ENCODE assay signal across 17 cellular contexts in the genomic region with DNA sequence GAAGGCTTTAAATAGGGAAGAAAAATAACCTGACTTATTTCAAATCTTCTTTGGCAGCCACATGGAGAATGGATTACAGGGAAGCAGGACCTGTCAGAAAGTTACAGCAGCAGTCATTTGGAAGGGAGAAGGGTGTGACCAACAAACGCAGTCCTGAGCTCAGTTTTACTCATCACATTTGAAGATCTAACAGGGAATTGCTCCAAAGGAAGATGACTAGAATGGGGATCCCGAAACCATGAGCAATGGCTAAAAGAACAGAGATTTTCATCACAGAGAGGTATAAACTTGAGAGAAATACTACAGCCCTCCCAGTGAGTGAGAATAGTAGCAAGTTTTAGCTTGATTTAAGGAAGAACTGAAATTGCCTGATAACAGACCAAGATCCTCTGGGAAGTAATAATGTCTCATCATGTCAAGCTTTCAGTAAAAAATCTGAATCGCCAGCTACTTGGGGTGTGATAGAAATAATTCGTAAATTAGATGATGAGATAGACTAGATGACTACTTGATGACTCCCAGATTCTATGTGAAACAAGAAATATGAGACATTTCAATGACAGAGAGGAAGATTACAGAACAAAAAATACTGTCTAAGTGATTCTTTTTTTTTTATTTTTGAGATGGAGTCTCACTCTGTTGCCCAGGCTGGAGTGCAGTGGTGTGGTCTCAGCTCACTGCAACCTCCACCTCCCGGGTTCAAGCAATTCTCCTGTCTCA. TPM values are rescaled to one million over a fixed set of nuclear protein-coding genes. Genes with fewer than 3 reads are reported as not detected.
DNase-seq lines count a peak whose midpoint lies in the region; ATAC-seq and TF ChIP-seq lines count a peak whose summit lies in the region.
"Had no signal": no experiment of that assay in that cellular context is flagged by ENCODE, and none has a peak within 500 bp of the region (broad histone marks: within the 10 kb centered on the region; RNA-seq: fewer than 3 reads in every experiment).

No MANE protein-coding gene starts in this region.

- peaks cover 9% of the 10 kb centered on the region for H3K36me3 Mint-ChIP-seq in MCF 10A (ENCODE audit: insufficient read depth, unreplicated experiment)

- H3K27me3 ChIP-seq in mammary epithelial cell (ENCODE audit: insufficient read depth, low read length) = no peaks in the 10 kb centered on the region
- no peaks in the 10 kb centered on the region for H3K27me3 ChIP-seq in effector memory CD4-positive, alpha-beta T cell (replicated peaks; ENCODE audit: control insufficient read depth, insufficient read depth, low read length, poor library complexity, severe bottlenecking)
- H3K27me3 ChIP-seq: BE2C, vagina had no signal

- TF ChIP-seq CTCF in mammary epithelial cell (conservative IDR thresholded peaks at IDR 0.05 in 1 of 2, IDR thresholded peaks at IDR 0.05 in 1 of 2; ENCODE audit: extremely low read depth in 1 of 2, insufficient read depth in 1 of 2, low read depth in 1 of 2, low read length in 2 of 2) (no peak), MCF 10A (IDR thresholded peaks at IDR 0.05; ENCODE audit: unreplicated experiment) (no peak)

- peaks cover 15% of the 10 kb centered on the region for H3K79me2 ChIP-seq in mammary epithelial cell (ENCODE audit: insufficient read depth, low read length)

- H3K9ac ChIP-seq in mammary epithelial cell (ENCODE audit: insufficient read depth, low read length) = no peak overlapping the region

- H3K27ac Mint-ChIP-seq in MCF 10A (ENCODE audit: low read depth, unreplicated experiment) = no peak overlapping the region
- H3K27ac Mint-ChIP-seq: activated naive CD8-positive, alpha-beta T cell treated with anti-CD3 and anti-CD28 coated beads, Interleukin-2, amount 10 ng/mL, durations not matched to agents 7 days and 5 days had no signal

- H3K27ac ChIP-seq in mammary epithelial cell (ENCODE audit: insufficient read depth, low read depth, low read length) = no peak overlapping the region
- no peak overlapping the region for H3K27ac ChIP-seq in effector memory CD4-positive, alpha-beta T cell (ENCODE audit: insufficient read depth, low read length, poor library complexity, severe bottlenecking)
- H3K27ac ChIP-seq: lower lobe of right lung, vagina had no signal

- no peaks in the 10 kb centered on the region for H3K9me3 ChIP-seq in mammary epithelial cell (replicated peaks; ENCODE audit: insufficient read depth, low read length)
- no peaks in the 10 kb centered on the region for H3K9me3 ChIP-seq in effector memory CD4-positive, alpha-beta T cell (ENCODE audit: control insufficient read depth, low read length)
- H3K9me3 ChIP-seq: BE2C, lower lobe of right lung, vagina had no signal

- POLR2A ChIA-PET in MCF 10A (lab: Yijun Ruan, JAX) = interaction anchor here (1.1 kb wide), 1 partner anchor 14 kb away, joined by 3 read pairs; no protein-coding TSS in a partner anchor
- POLR2A ChIA-PET in HEK293T (lab: Yijun Ruan, JAX) = no interaction called here

- no peak overlapping the region for H3K4me3 Mint-ChIP-seq in MCF 10A (ENCODE audit: unreplicated experiment)
- H3K4me3 Mint-ChIP-seq: activated naive CD8-positive, alpha-beta T cell treated with anti-CD3 and anti-CD28 coated beads, Interleukin-2, amount 10 ng/mL, durations not matched to agents 7 days and 5 days had no signal

- 90% methylated on average over 5 of the region's 5 CpGs for WGBS in mammary epithelial cell (ENCODE audit: low coverage, missing lambda C conversion rate)

- peak; percentile 85 for ATAC-seq in esophagus mucosa
- ATAC-seq: lower lobe of right lung had no signal

- H2AFZ ChIP-seq in mammary epithelial cell (ENCODE audit: low read depth, low read length) = no peak overlapping the region

- no peaks in the 10 kb centered on the region for H4K20me1 ChIP-seq in mammary epithelial cell (ENCODE audit: insufficient read depth, low read length)

- H3K27me3 Mint-ChIP-seq in MCF 10A (ENCODE audit: insufficient read depth, unreplicated experiment) = no peaks in the 10 kb centered on the region
- H3K27me3 Mint-ChIP-seq: activated naive CD8-positive, alpha-beta T cell treated with anti-CD3 and anti-CD28 coated beads, Interleukin-2, amount 10 ng/mL, durations not matched to agents 7 days and 5 days had no signal

- CTCF ChIA-PET in mammary epithelial cell (lab: Charles Lee; ENCODE audit: low non-redundant PET) = interaction anchor here (0.7 kb wide), 1 partner anchor 340 kb away, joined by 8 read pairs; no protein-coding TSS in a partner anchor
- CTCF ChIA-PET in MCF 10A (lab: Yijun Ruan, JAX) = no interaction called here
- CTCF ChIA-PET in HEK293T (lab: Yijun Ruan, JAX) = no interaction called here

- in situ Hi-C loops in mammary epithelial cell (cut with MboI; ENCODE audit: low sequenced_read_pairs in 2 of 2) = no loop called here

- no peak overlapping the region for H3K4me2 ChIP-seq in mammary epithelial cell (ENCODE audit: insufficient read depth, low read depth, low read length)

- H3K9me3 Mint-ChIP-seq in MCF 10A (ENCODE audit: unreplicated experiment) = no peaks in the 10 kb centered on the region
- H3K9me3 Mint-ChIP-seq: activated naive CD8-positive, alpha-beta T cell treated with anti-CD3 and anti-CD28 coated beads, Interleukin-2, amount 10 ng/mL, durations not matched to agents 7 days and 5 days had no signal

- H3K36me3 ChIP-seq in mammary epithelial cell (ENCODE audit: insufficient read depth, low read length) = peaks cover 5% of the 10 kb centered on the region
- H3K36me3 ChIP-seq in effector memory CD4-positive, alpha-beta T cell (ENCODE audit: control insufficient read depth, insufficient read depth, low read length) = peaks cover 7% of the 10 kb centered on the region

- BruUV-seq in mammary epithelial cell (replicated peaks; lab: Mats Ljungman, UMichigan) (no TSS peak), MCF 10A (replicated peaks; lab: Mats Ljungman, UMichigan) (no TSS peak)

- dilution Hi-C loops in mammary epithelial cell (cut with HindIII; ENCODE audit: low sequenced_read_pairs) = no loop called here

- no peaks in the 10 kb centered on the region for H3K4me1 ChIP-seq in mammary epithelial cell (ENCODE audit: insufficient read depth, low read length)
- H3K4me1 ChIP-seq in effector memory CD4-positive, alpha-beta T cell (ENCODE audit: control insufficient read depth, insufficient read depth, low read length, poor library complexity, severe bottlenecking) = peaks cover 21% of the 10 kb centered on the region
- H3K4me1 ChIP-seq: lower lobe of right lung had no signal

- H3K4me1 Mint-ChIP-seq in MCF 10A (ENCODE audit: insufficient read depth, unreplicated experiment) = peaks cover 7% of the 10 kb centered on the region

- DNase-seq in mammary epithelial cell (peak; percentile 54), MCF 10A (ENCODE audit: unreplicated experiment) (no peak), RKO (ENCODE audit: low spot score) (peak; percentile 30), HEK293T (ENCODE audit: extremely low spot score) (no peak), NCI-H1092 treated with DMSO at 0.1 percent for 48 hours (lab: John Stamatoyannopoulos, UW) (no peak)
- DNase-seq in stimulated activated CD4-positive, alpha-beta T cell treated with anti-CD3 and anti-CD28 coated beads, Interleukin-12 subunit alpha, Interleukin-12 subunit beta, amount 100 ng/mL, for 4 hours = no peak
- no peak for DNase-seq in effector memory CD4-positive, alpha-beta T cell
- DNase-seq: activated CD8-positive, alpha-beta memory T cell treated with anti-CD3 and anti-CD28 coated beads for 24 hours; activated naive CD8-positive, alpha-beta T cell treated with anti-CD3 and anti-CD28 coated beads, Interleukin-2, amount 10 ng/mL, durations not matched to agents 7 days and 5 days; BE2C; central memory CD4-positive, alpha-beta T cell; DMS53; lower lobe of right lung; NCI-H2029; NCI-H524 had no signal

- no peak overlapping the region for H3K4me3 ChIP-seq in mammary epithelial cell (replicated peaks in 1 of 3; ENCODE audit: insufficient read depth in 1 of 3, low read depth in 2 of 3, low read length in 3 of 3)
- no peak overlapping the region for H3K4me3 ChIP-seq in effector memory CD4-positive, alpha-beta T cell (ENCODE audit: insufficient read depth, low read depth, low read length, poor library complexity, severe bottlenecking)
- H3K4me3 ChIP-seq: lower lobe of right lung, vagina had no signal

- intact Hi-C loops in mammary epithelial cell (cut with micrococcal nuclease) (no loop called here), MCF 10A (cut with micrococcal nuclease) (no loop called here)

TF ChIP-seq in HEK293T, 16 proteins besides CTCF, POLR2A, EP300 and RAD21:
- no peak for TF ChIP-seq FOXA1 (IDR thresholded peaks at IDR 0.05)
- no peak for TF ChIP-seq FOXK2 (IDR thresholded peaks at IDR 0.05)
- TF ChIP-seq HDGF (IDR thresholded peaks at IDR 0.05; ENCODE audit: borderline replicate concordance) = no peak
- TF ChIP-seq SP1 (IDR thresholded peaks at IDR 0.05) = no peak

RNA-seq across cellular contexts. Expression of gene CD47, which starts 17.0 kb away (rescaled TPM):
- 10 to 100 TPM; 65.0 to 68.5 TPM for total RNA-seq in mammary epithelial cell
- polyA plus RNA-seq in mammary epithelial cell = 34.4 TPM
- polyA minus RNA-seq in mammary epithelial cell = 34.3 TPM
- 28.5 and 31.5 TPM in 2 replicates for total RNA-seq in MCF 10A (2022)
- 95.3 TPM for total RNA-seq in esophagus mucosa

Comparison
In these comparisons a context has a peak if more than half of its experiments do, and no peak if none do; other contexts are left out.
1. DNase-seq: peak in mammary epithelial cell (single experiment) and RKO (single experiment); none in MCF 10A (single experiment), stimulated activated CD4-positive, alpha-beta T cell treated with anti-CD3 and anti-CD28 coated beads, Interleukin-12 subunit alpha, Interleukin-12 subunit beta, amount 100 ng/mL, for 4 hours (single experiment), HEK293T (single experiment), NCI-H1092 treated with DMSO at 0.1 percent for 48 hours (single experiment) and effector memory CD4-positive, alpha-beta T cell (0 of 3).